In the genomic region with DNA sequence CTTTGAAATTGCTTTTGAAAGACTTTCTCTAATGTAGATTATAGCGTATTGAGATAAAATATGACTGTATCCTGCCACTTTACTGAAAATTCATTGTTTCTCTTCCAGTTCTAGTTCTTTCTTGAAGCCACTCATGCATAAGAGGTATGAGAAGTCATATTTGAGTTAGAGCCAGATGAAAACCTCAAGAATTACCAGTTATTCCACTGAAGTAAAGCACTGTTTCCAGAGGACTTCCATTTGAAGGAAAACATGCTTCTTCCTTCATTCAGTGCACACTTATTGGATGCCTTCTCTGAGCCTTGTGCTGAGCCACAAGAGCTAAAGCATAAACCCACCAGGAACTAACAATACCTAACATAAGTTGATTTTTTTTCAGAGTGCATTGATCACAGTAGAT, we compare ENCODE assay signal across 22 cellular contexts.
"Had no signal": no experiment of that assay in that cellular context is flagged by ENCODE, and none has a peak within 500 bp of the region (broad histone marks: within the 10 kb centered on the region; RNA-seq: fewer than 3 reads in every experiment).

No MANE protein-coding gene starts in this region.

- H3K9me3 ChIP-seq: right atrium auricular region, upper lobe of right lung had no signal

- H3K9me3 Mint-ChIP-seq: activated CD4-positive, alpha-beta T cell treated with anti-CD3 and anti-CD28 coated beads, Interleukin-2, amount 10 ng/mL, durations not matched to agents 24 days and 14 days; mesothelial cell of epicardium; nephron had no signal

- H3K4me3 ChIP-seq: hepatocyte, right atrium auricular region, smooth muscle cell, upper lobe of right lung had no signal

- H3K4me3 Mint-ChIP-seq: activated CD4-positive, alpha-beta T cell treated with anti-CD3 and anti-CD28 coated beads, Interleukin-2, amount 10 ng/mL, durations not matched to agents 24 days and 14 days; activated CD8-positive, alpha-beta T cell treated with anti-CD3 and anti-CD28 coated beads for 36 hours; activated T-cell treated with anti-CD3 and anti-CD28 coated beads, Interleukin-2, amount 50 U/mL, for 24 hours; dendritic cell treated with granulocyte-macrophage colony-stimulating factor and Interleukin-4, amounts not matched to agents 40 ng/mL and 50 ng/mL, for 4 days; mesothelial cell of epicardium; nephron had no signal

- H3K27ac Mint-ChIP-seq: activated CD4-positive, alpha-beta T cell treated with anti-CD3 and anti-CD28 coated beads, Interleukin-2, amount 10 ng/mL, durations not matched to agents 24 days and 14 days; activated CD8-positive, alpha-beta T cell treated with anti-CD3 and anti-CD28 coated beads for 36 hours; activated T-cell treated with anti-CD3 and anti-CD28 coated beads, Interleukin-2, amount 50 U/mL, for 24 hours; activated T-helper 2 cell treated with anti-CD3 and anti-CD28 coated beads, Interferon-gamma antibody, Interleukin-2, Interleukin-4, amounts not matched to agents 10 μg/mL and 5 μg/mL and 100 μg/mL, durations not matched to agents 14 hours and 24 hours and 36 hours; dendritic cell treated with granulocyte-macrophage colony-stimulating factor and Interleukin-4, amounts not matched to agents 40 ng/mL and 50 ng/mL, for 4 days; mesothelial cell of epicardium; nephron had no signal

- H3K4me1 Mint-ChIP-seq: activated CD4-positive, alpha-beta T cell treated with anti-CD3 and anti-CD28 coated beads, Interleukin-2, amount 10 ng/mL, durations not matched to agents 24 days and 14 days; mesothelial cell of epicardium; nephron had no signal

- H3K4me1 ChIP-seq: right atrium auricular region, upper lobe of right lung had no signal

- H3K36me3 ChIP-seq: right atrium auricular region, upper lobe of right lung had no signal

- H3K36me3 Mint-ChIP-seq: mesothelial cell of epicardium had no signal

- DNase-seq: activated CD4-positive, alpha-beta T cell treated with anti-CD3 and anti-CD28 coated beads, Interleukin-2, amount 10 ng/mL, durations not matched to agents 24 days and 14 days; activated CD4-positive, CD25-positive, alpha-beta regulatory T cell; activated CD8-positive, alpha-beta T cell treated with anti-CD3 and anti-CD28 coated beads for 36 hours; activated naive CD4-positive, alpha-beta T cell treated with Interleukin-2 at 50 U/mL for 16 hours; activated T-cell treated with anti-CD3 and anti-CD28 coated beads, Interleukin-2, amount 50 U/mL, for 24 hours; anterior cingulate cortex; effector CD8-positive, alpha-beta T cell; foreskin fibroblast; islet precursor cell; occipital lobe; posterior cingulate gyrus; stimulated activated CD4-positive, alpha-beta T cell treated with anti-CD3 and anti-CD28 coated beads, Interleukin-4, amount 100 ng/mL, for 1 hour; T-helper 1 cell; T1000; upper lobe of right lung had no signal

- H3K27me3 Mint-ChIP-seq: activated CD4-positive, alpha-beta T cell treated with anti-CD3 and anti-CD28 coated beads, Interleukin-2, amount 10 ng/mL, durations not matched to agents 24 days and 14 days; activated CD8-positive, alpha-beta T cell treated with anti-CD3 and anti-CD28 coated beads for 36 hours; activated T-cell treated with anti-CD3 and anti-CD28 coated beads, Interleukin-2, amount 50 U/mL, for 24 hours; dendritic cell treated with granulocyte-macrophage colony-stimulating factor and Interleukin-4, amounts not matched to agents 40 ng/mL and 50 ng/mL, for 4 days had no signal

- H3K27me3 ChIP-seq: hepatocyte, right atrium auricular region, upper lobe of right lung had no signal
